Comparison of ENCODE assay signal across 1 cellular context in genomic region chr19:49502866-49503581, GRCh38.
TF ChIP-seq lines count a peak whose summit lies in the region.

No MANE protein-coding gene starts in this region.

TF ChIP-seq in HEK293, 187 proteins besides CTCF, POLR2A, EP300 and RAD21 (continued from another document and continues in another):
- TF ChIP-seq PRDM2 (tag by site-specific recombination; IDR thresholded peaks at IDR 0.05; ENCODE audit: borderline replicate concordance) (no peak), ZNF26 (tag by site-specific recombination; IDR thresholded peaks at IDR 0.05) (no peak), ZNF777 (tag by site-specific recombination; IDR thresholded peaks at IDR 0.05; ENCODE audit: borderline replicate concordance) (no peak), ZNF18 (tag by site-specific recombination; IDR thresholded peaks at IDR 0.05) (no peak), ZBTB49 (tag by site-specific recombination; IDR thresholded peaks at IDR 0.05; ENCODE audit: low read depth) (no peak), ZNF324 (tag by site-specific recombination; IDR thresholded peaks at IDR 0.05) (no peak), ZNF558 (tag by site-specific recombination; IDR thresholded peaks at IDR 0.05) (no peak), ZNF391 (tag by site-specific recombination; IDR thresholded peaks at IDR 0.05; ENCODE audit: borderline replicate concordance, low read depth) (no peak), ELK4 (IDR thresholded peaks at IDR 0.05; ENCODE audit: borderline replicate concordance, low read depth, low read length) (no peak), SP2 (tag by site-specific recombination; IDR thresholded peaks at IDR 0.05) (no peak), SCRT1 (tag by site-specific recombination; IDR thresholded peaks at IDR 0.05; ENCODE audit: borderline replicate concordance) (no peak), PRDM10 (tag by site-specific recombination; IDR thresholded peaks at IDR 0.05) (peak; percentile 84), ZNF654 (tag by site-specific recombination; IDR thresholded peaks at IDR 0.05; ENCODE audit: low read depth) (peak; percentile 70), KLF10 (tag by site-specific recombination; IDR thresholded peaks at IDR 0.05) (no peak), ZNF114 (tag by site-specific recombination; IDR thresholded peaks at IDR 0.05) (no peak), ZBTB26 (tag by site-specific recombination; optimal IDR thresholded peaks at IDR 0.05) (no peak), ZNF639 (tag by site-specific recombination; IDR thresholded peaks at IDR 0.05) (no peak), PRDM4 (tag by site-specific recombination; IDR thresholded peaks at IDR 0.05) (no peak), ZNF416 (tag by site-specific recombination; IDR thresholded peaks at IDR 0.05) (no peak), ZNF10 (tag by site-specific recombination; IDR thresholded peaks at IDR 0.05) (peak; percentile 15; the same call in 1 of the 2 replicates), ZNF585B (tag by site-specific recombination; IDR thresholded peaks at IDR 0.05) (no peak), PBX3 (CRISPR knock-in tag; IDR thresholded peaks at IDR 0.05) (no peak), ZNF548 (tag by site-specific recombination; IDR thresholded peaks at IDR 0.05) (no peak), IKZF3 (tag by site-specific recombination; IDR thresholded peaks at IDR 0.05) (peak; percentile 38; the same call in 1 of the 2 replicates), ZBTB21 (tag by site-specific recombination; IDR thresholded peaks at IDR 0.05) (peak; percentile 8; the same call in 1 of the 2 replicates), ZNF670 (tag by site-specific recombination; IDR thresholded peaks at IDR 0.05; ENCODE audit: low read depth) (no peak), ZSCAN5A (tag by site-specific recombination; IDR thresholded peaks at IDR 0.05) (no peak)
